ENCODE assay signal across 8 cellular contexts in genomic region chr9:36258170-36258988, GRCh38. TPM values are rescaled to one million over a fixed set of nuclear protein-coding genes. Genes with fewer than 3 reads are reported as not detected.
A peak's percentile ranks its signal among the peaks of the same experiment; 100 is the strongest.
DNase-seq lines count a peak whose midpoint lies in the region; ATAC-seq and TF ChIP-seq lines count a peak whose summit lies in the region.

TSS of gene GNE (minus strand) at chr9:36258448. CDS start at chr9:36249355, 9,093 bp downstream.

- no peaks in the 10 kb centered on the region for H4K20me1 ChIP-seq in OCI-LY1 (ENCODE audit: insufficient read depth, low read length)

- H2AFZ ChIP-seq in OCI-LY1 (ENCODE audit: low read length), result peak within 1 kb of the TSS; percentile 50; the same call in 1 of the 2 replicates

- H3K4me1 Mint-ChIP-seq in CD8-positive, alpha-beta T cell (ENCODE audit: low read depth), result peaks cover 16% of the 10 kb centered on the region
- peaks cover 8% of the 10 kb centered on the region for H3K4me1 Mint-ChIP-seq in endothelial cell (ENCODE audit: unreplicated experiment)
- peaks cover 6% of the 10 kb centered on the region for H3K4me1 Mint-ChIP-seq in mesothelial cell of epicardium

- H3K9me3 Mint-ChIP-seq in CD8-positive, alpha-beta T cell, result no peaks in the 10 kb centered on the region
- H3K9me3 Mint-ChIP-seq in endothelial cell (ENCODE audit: unreplicated experiment) (no peaks in the 10 kb centered on the region), mesothelial cell of epicardium (no peaks in the 10 kb centered on the region)

- peak within 1 kb of the TSS; percentile 100 for H3K4me3 ChIP-seq in CD8-positive, alpha-beta T cell (ENCODE audit: low read depth, low read length)
- peak within 1 kb of the TSS; percentile 93 for H3K4me3 ChIP-seq in OCI-LY1 (ENCODE audit: low read depth, low read length, poor library complexity, severe bottlenecking)

- peaks cover 5% of the 10 kb centered on the region for H3K36me3 Mint-ChIP-seq in CD8-positive, alpha-beta T cell
- H3K36me3 Mint-ChIP-seq in endothelial cell (ENCODE audit: low read depth, unreplicated experiment) (peaks cover 3% of the 10 kb centered on the region), mesothelial cell of epicardium (no peaks in the 10 kb centered on the region)

- no peaks in the 10 kb centered on the region for H3F3A ChIP-seq in OCI-LY1 (ENCODE audit: insufficient read depth, low read length)

- POLR2A ChIA-PET in CD8-positive, alpha-beta T cell (lab: Charles Lee), result interaction anchor here (0.6 to 1.5 kb wide), 7 partner anchors 10 to 229 kb away, joined by 3 to 8 read pairs (median 3); partner anchors contain the start of gene CLTA

- no peaks in the 10 kb centered on the region for H3K36me3 ChIP-seq in CD8-positive, alpha-beta T cell (ENCODE audit: insufficient read depth, low read length)
- no peaks in the 10 kb centered on the region for H3K36me3 ChIP-seq in OCI-LY1 (ENCODE audit: insufficient read depth, low read length)

- ATAC-seq in CD8-positive, alpha-beta T cell, result peak; percentile 89
- peak; percentile 81 for ATAC-seq in GM19467 (IDR thresholded peaks at IDR 0.05; ENCODE audit: unreplicated experiment)

- peak within 1 kb of the TSS; percentile 98 for H3K4me3 Mint-ChIP-seq in CD8-positive, alpha-beta T cell
- H3K4me3 Mint-ChIP-seq in endothelial cell (ENCODE audit: unreplicated experiment), result peak within 1 kb of the TSS; percentile 99
- H3K4me3 Mint-ChIP-seq in mesothelial cell of epicardium, result peak within 1 kb of the TSS; percentile 96

- intact Hi-C loops in CD8-positive, alpha-beta T cell (cut with DNase I, micrococcal nuclease), result loop anchor here (1.0 to 10.0 kb wide), 11 partner anchors 68 to 1881 kb away; partner anchors contain the start of genes CLTA (in 2 of the 2), MELK (in 2 of the 2), CCDC107 (in 1 of the 2) and CREB3 (in 1 of the 2)

- H3K4me1 ChIP-seq in CD8-positive, alpha-beta T cell (ENCODE audit: insufficient read depth, low read length), result peaks cover 17% of the 10 kb centered on the region
- peaks cover 11% of the 10 kb centered on the region for H3K4me1 ChIP-seq in OCI-LY1 (ENCODE audit: insufficient read depth, low read length, severe bottlenecking)

- peak; percentile 95 to 99 (median 98) for DNase-seq in CD8-positive, alpha-beta T cell
- DNase-seq in HS-27A (ENCODE audit: low read depth) (peak; percentile 96), activated T-cell treated with anti-CD3 and anti-CD28 coated beads for 1 hour (ENCODE audit: low read depth) (peak; percentile 96), endothelial cell (ENCODE audit: low spot score) (peak; percentile 97), mesothelial cell of epicardium (ENCODE audit: low spot score in 2 of 2, unreplicated experiment in 2 of 2) (peak; percentile 96 to 97)
- DNase-seq in stimulated activated CD8-positive, alpha-beta memory T cell treated with anti-CD3 and anti-CD28 coated beads, Interleukin-15, amount 100 ng/mL, for 4 hours (ENCODE audit: low read depth in 2 of 2), result peak; percentile 96 to 97

- CTCF ChIA-PET in CD8-positive, alpha-beta T cell (lab: Charles Lee), result interaction anchor here (0.8 to 1.3 kb wide), 2 partner anchors 69 to 70 kb away, joined by 3 to 6 read pairs; no protein-coding TSS in a partner anchor

- no peaks in the 10 kb centered on the region for H3K9me2 ChIP-seq in OCI-LY1 (ENCODE audit: low read depth, low read length)

- no peaks in the 10 kb centered on the region for H3K79me2 ChIP-seq in OCI-LY1 (ENCODE audit: insufficient read depth, low read length)

- H3K27me3 Mint-ChIP-seq in CD8-positive, alpha-beta T cell (ENCODE audit: low read depth), result no peaks in the 10 kb centered on the region
- peaks cover 9% of the 10 kb centered on the region for H3K27me3 Mint-ChIP-seq in endothelial cell (ENCODE audit: unreplicated experiment)
- no peaks in the 10 kb centered on the region for H3K27me3 Mint-ChIP-seq in mesothelial cell of epicardium (ENCODE audit: low read depth)

- no peaks in the 10 kb centered on the region for H3K27me3 ChIP-seq in CD8-positive, alpha-beta T cell (ENCODE audit: insufficient read depth, low read length)
- no peaks in the 10 kb centered on the region for H3K27me3 ChIP-seq in OCI-LY1 (ENCODE audit: insufficient read depth, low read length)

- H3K27ac Mint-ChIP-seq in CD8-positive, alpha-beta T cell, result peak within 1 kb of the TSS; percentile 97
- peak within 1 kb of the TSS; percentile 95 for H3K27ac Mint-ChIP-seq in endothelial cell (ENCODE audit: unreplicated experiment)
- H3K27ac Mint-ChIP-seq in mesothelial cell of epicardium, result peak within 1 kb of the TSS; percentile 98

- peak within 1 kb of the TSS; percentile 79 for H3K9ac ChIP-seq in OCI-LY1 (ENCODE audit: low read length)

- TF ChIP-seq CTCF in CD8-positive, alpha-beta T cell (IDR thresholded peaks at IDR 0.05), result no peak
- TF ChIP-seq CTCF in OCI-LY1 (IDR thresholded peaks at IDR 0.05; ENCODE audit: low read length) (no peak), endothelial cell (IDR thresholded peaks at IDR 0.05; ENCODE audit: unreplicated experiment) (no peak), mesothelial cell of epicardium (IDR thresholded peaks at IDR 0.05; ENCODE audit: unreplicated experiment) (no peak)

- H3K4me2 ChIP-seq in OCI-LY1 (ENCODE audit: low read length), result peak within 1 kb of the TSS; percentile 82

- no peaks in the 10 kb centered on the region for H3K9me3 ChIP-seq in CD8-positive, alpha-beta T cell (ENCODE audit: low read length)
- no peaks in the 10 kb centered on the region for H3K9me3 ChIP-seq in OCI-LY1 (ENCODE audit: low read length)

- peak within 1 kb of the TSS; percentile 90 for H3K27ac ChIP-seq in CD8-positive, alpha-beta T cell (ENCODE audit: low read depth, low read length)
- no peak within 1 kb of the TSS for H3K27ac ChIP-seq in OCI-LY1 (ENCODE audit: low read depth, low read length, poor library complexity, severe bottlenecking)

RNA-seq across cellular contexts. Expression of gene GNE, which starts in this region (rescaled TPM):
- 10 to 100 TPM; 17.3 to 17.4 TPM for total RNA-seq in CD8-positive, alpha-beta T cell
- total RNA-seq in endothelial cell (ENCODE audit: unreplicated experiment) (12.0 TPM), mesothelial cell of epicardium (12.1 to 13.4 TPM (median 12.4 TPM) in 3 replicates)
